17 cellular contexts compared by ENCODE assay signal in genomic region chr5:57382665-57383064, GRCh38.
DNase-seq lines count a peak whose midpoint lies in the region; ATAC-seq, FAIRE-seq and TF ChIP-seq lines count a peak whose summit lies in the region.
"Had no signal": no experiment of that assay in that cellular context is flagged by ENCODE, and none has a peak within 500 bp of the region (broad histone marks: within the 10 kb centered on the region; RNA-seq: fewer than 3 reads in every experiment).

No MANE protein-coding gene starts in this region.

- no peak overlapping the region for H3K4me3 ChIP-seq in fibroblast of pulmonary artery (replicated peaks; ENCODE audit: low read depth, low read length)
- H3K4me3 ChIP-seq in uterus: no peak overlapping the region
- H3K4me3 ChIP-seq in pancreas: no peak overlapping the region
- H3K4me3 ChIP-seq: gastrocnemius medialis, tibial nerve had no signal

- TF ChIP-seq POLR2A in uterus (IDR thresholded peaks at IDR 0.05): no peak

- no peaks in the 10 kb centered on the region for H3K36me3 ChIP-seq in uterus
- no peaks in the 10 kb centered on the region for H3K36me3 ChIP-seq in pancreas
- H3K36me3 ChIP-seq: gastrocnemius medialis, tibial nerve had no signal

- H3K9me3 ChIP-seq in uterus (no peaks in the 10 kb centered on the region), pancreas (no peaks in the 10 kb centered on the region)
- H3K9me3 ChIP-seq: gastrocnemius medialis, tibial nerve had no signal

- intact Hi-C loops in uterus (cut with DNase I; ENCODE audit: low total_unique reads) (no loop called here), pancreas (cut with DNase I) (no loop called here)

- H3K27ac ChIP-seq in uterus (no peak overlapping the region), pancreas (no peak overlapping the region)
- H3K27ac ChIP-seq: gastrocnemius medialis, tibial nerve had no signal

- TF ChIP-seq CTCF in fibroblast of pulmonary artery (IDR thresholded peaks at IDR 0.05; ENCODE audit: low read length, missing control alignments): no peak
- no peak for TF ChIP-seq CTCF in uterus (IDR thresholded peaks at IDR 0.05)
- TF ChIP-seq CTCF in pancreas (IDR thresholded peaks at IDR 0.05): no peak

- DNase-seq in stimulated activated CD4-positive, alpha-beta T cell treated with anti-CD3 and anti-CD28 coated beads, Interleukin-15, amount 100 ng/mL, for 24 hours: peak; percentile 3
- no peak for DNase-seq in stimulated activated CD4-positive, alpha-beta T cell treated with anti-CD3 and anti-CD28 coated beads, Interleukin-4, amount 100 ng/mL, for 1 hour
- DNase-seq in fibroblast of pulmonary artery (ENCODE audit: low read depth): peak; percentile 3
- DNase-seq in uterus: no peak
- DNase-seq in amygdala (lab: John Stamatoyannopoulos, UW): no peak
- DNase-seq in DMS114 treated with DMSO at 0.1 percent for 48 hours (lab: John Stamatoyannopoulos, UW; ENCODE audit: unreplicated experiment): no peak
- DNase-seq in pancreas: no peak
- DNase-seq: effector CD4-positive, alpha-beta T cell; gastrocnemius medialis; MM.1S; naive B cell; NCI-H1436; NCI-H510A treated with DMSO at 0.1 percent for 48 hours had no signal

- peak; percentile 10; the same call in 2 of the 3 replicates for ATAC-seq in SK-N-SH treated with all-trans-retinoic acid at 6 μM for 48 hours
- ATAC-seq in pancreas: no peak
- ATAC-seq: gastrocnemius medialis had no signal

- 88 to 93% methylated on average over 2 of the region's 2 CpGs for WGBS in pancreas, 2 donors

- H3K4me1 ChIP-seq in uterus (no peaks in the 10 kb centered on the region), pancreas (no peaks in the 10 kb centered on the region)
- H3K4me1 ChIP-seq: gastrocnemius medialis had no signal

- H3K27me3 ChIP-seq in uterus (no peaks in the 10 kb centered on the region), pancreas (no peaks in the 10 kb centered on the region)
- H3K27me3 ChIP-seq: gastrocnemius medialis, tibial nerve had no signal

- no peak for FAIRE-seq in pancreas (lab: Jason Lieb, UNC)
- FAIRE-seq: A204.1, TTC549 had no signal

TF ChIP-seq in SK-N-SH treated with all-trans-retinoic acid at 6 μM for 48 hours, 23 proteins besides CTCF, POLR2A, EP300 and RAD21:
- TF ChIP-seq TSHZ2 (CRISPR knock-in tag; IDR thresholded peaks at IDR 0.05) (no peak), ZNF8 (CRISPR knock-in tag; IDR thresholded peaks at IDR 0.05) (no peak), RARB (CRISPR knock-in tag; IDR thresholded peaks at IDR 0.05) (no peak), ZNF70 (CRISPR knock-in tag; IDR thresholded peaks at IDR 0.05) (no peak), ZFP3 (CRISPR knock-in tag; IDR thresholded peaks at IDR 0.05) (no peak)
- TF ChIP-seq, protein P1, sequence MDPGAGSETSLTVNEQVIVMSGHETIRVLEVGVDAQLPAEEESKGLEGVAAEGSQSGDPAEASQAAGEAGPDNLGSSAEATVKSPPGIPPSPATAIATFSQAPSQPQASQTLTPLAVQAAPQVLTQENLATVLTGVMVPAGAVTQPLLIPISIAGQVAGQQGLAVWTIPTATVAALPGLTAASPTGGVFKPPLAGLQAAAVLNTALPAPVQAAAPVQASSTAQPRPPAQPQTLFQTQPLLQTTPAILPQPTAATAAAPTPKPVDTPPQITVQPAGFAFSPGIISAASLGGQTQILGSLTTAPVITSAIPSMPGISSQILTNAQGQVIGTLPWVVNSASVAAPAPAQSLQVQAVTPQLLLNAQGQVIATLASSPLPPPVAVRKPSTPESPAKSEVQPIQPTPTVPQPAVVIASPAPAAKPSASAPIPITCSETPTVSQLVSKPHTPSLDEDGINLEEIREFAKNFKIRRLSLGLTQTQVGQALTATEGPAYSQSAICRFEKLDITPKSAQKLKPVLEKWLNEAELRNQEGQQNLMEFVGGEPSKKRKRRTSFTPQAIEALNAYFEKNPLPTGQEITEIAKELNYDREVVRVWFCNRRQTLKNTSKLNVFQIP (CRISPR knock-in tag; IDR thresholded peaks at IDR 0.05; ENCODE audit: borderline replicate concordance, low read depth): no peak

Comparison
In these comparisons a context has a peak if more than half of its experiments do, and no peak if none do; other contexts are left out.
1. DNase-seq: peak in stimulated activated CD4-positive, alpha-beta T cell treated with anti-CD3 and anti-CD28 coated beads, Interleukin-15, amount 100 ng/mL, for 24 hours (single experiment) and fibroblast of pulmonary artery (single experiment); none in stimulated activated CD4-positive, alpha-beta T cell treated with anti-CD3 and anti-CD28 coated beads, Interleukin-4, amount 100 ng/mL, for 1 hour (single experiment), uterus (0 of 2), amygdala (0 of 56), DMS114 treated with DMSO at 0.1 percent for 48 hours (single experiment) and pancreas (0 of 6).